In the genomic region with DNA sequence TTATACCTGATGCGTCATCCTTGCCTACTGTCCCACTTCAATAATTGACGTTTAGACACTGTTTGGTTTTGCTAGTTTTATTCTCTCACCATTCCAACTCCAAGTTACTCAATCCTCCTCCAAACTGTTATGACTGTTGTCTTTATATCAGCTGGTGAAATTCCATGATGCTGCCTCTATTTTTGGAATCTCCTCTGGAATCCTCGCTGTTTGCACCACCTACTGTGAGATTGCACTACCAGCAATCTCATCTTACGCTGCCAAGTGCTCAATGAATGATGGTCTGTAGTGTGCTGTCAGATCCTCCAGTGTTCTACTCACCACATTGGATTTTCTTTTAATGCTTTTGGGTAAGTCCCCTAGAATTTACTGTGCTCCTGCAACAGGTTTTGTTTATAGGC, we compare ENCODE assay signal across 14 cellular contexts. TPM values are rescaled to one million over a fixed set of nuclear protein-coding genes. Genes with fewer than 3 reads are reported as not detected.
DNase-seq lines count a peak whose midpoint lies in the region; FAIRE-seq and TF ChIP-seq lines count a peak whose summit lies in the region.
"Had no signal": no experiment of that assay in that cellular context is flagged by ENCODE, and none has a peak within 500 bp of the region (broad histone marks: within the 10 kb centered on the region; RNA-seq: fewer than 3 reads in every experiment).

No MANE protein-coding gene starts in this region.

- H3K27ac Mint-ChIP-seq in CD14-positive monocyte: no peak overlapping the region
- H3K27ac Mint-ChIP-seq: dendritic cell treated with granulocyte-macrophage colony-stimulating factor and Interleukin-4, amounts not matched to agents 40 ng/mL and 50 ng/mL, for 4 days had no signal

- H3K4me1 ChIP-seq in neuronal stem cell (ENCODE audit: control insufficient read depth in 2 of 2, insufficient read depth in 1 of 2, low read depth in 1 of 2, low read length in 2 of 2): peaks cover 14 to 46% of the 10 kb centered on the region in 2 donors
- H3K4me1 ChIP-seq: parathyroid adenoma had no signal

- H3K23ac ChIP-seq in neuronal stem cell (ENCODE audit: low read depth, low read length, poor library complexity): no peak overlapping the region

- H3K4ac ChIP-seq in neuronal stem cell (ENCODE audit: low read length): no peak overlapping the region

- peaks cover 0 to 2% (median 0%) of the 10 kb centered on the region in 3 donors for H3K27me3 Mint-ChIP-seq in CD14-positive monocyte (ENCODE audit: low read depth in 3 of 3)
- H3K27me3 Mint-ChIP-seq: dendritic cell treated with granulocyte-macrophage colony-stimulating factor and Interleukin-4, amounts not matched to agents 40 ng/mL and 50 ng/mL, for 4 days had no signal

- no peak overlapping the region for H4K91ac ChIP-seq in neuronal stem cell (ENCODE audit: low read depth, low read length, poor library complexity)

- H3K36me3 Mint-ChIP-seq in CD14-positive monocyte: no peaks in the 10 kb centered on the region

- H3K4me1 Mint-ChIP-seq in CD14-positive monocyte: no peaks in the 10 kb centered on the region

- no peak overlapping the region for H2BK5ac ChIP-seq in neuronal stem cell (ENCODE audit: low read length)

- no peaks in the 10 kb centered on the region for H3K27me3 ChIP-seq in neuronal stem cell (ENCODE audit: control insufficient read depth in 3 of 3, insufficient read depth in 3 of 3, low read depth in 1 of 3, low read length in 3 of 3)

- H2BK120ac ChIP-seq in neuronal stem cell (ENCODE audit: low read depth, low read length): no peak overlapping the region

- no peak overlapping the region for H2BK15ac ChIP-seq in neuronal stem cell (ENCODE audit: low read length)

- H3K79me1 ChIP-seq in neuronal stem cell (ENCODE audit: low read depth, low read length): no peaks in the 10 kb centered on the region

- no peak overlapping the region for H3K4me3 Mint-ChIP-seq in CD14-positive monocyte
- H3K4me3 Mint-ChIP-seq: dendritic cell treated with granulocyte-macrophage colony-stimulating factor and Interleukin-4, amounts not matched to agents 40 ng/mL and 50 ng/mL, for 4 days had no signal

- peaks cover 0 to 3% (median 0%) of the 10 kb centered on the region in 7 donors for H3K9me3 Mint-ChIP-seq in CD14-positive monocyte
- H3K9me3 Mint-ChIP-seq: dendritic cell treated with granulocyte-macrophage colony-stimulating factor and Interleukin-4, amounts not matched to agents 40 ng/mL and 50 ng/mL, for 4 days had no signal

- no peak for FAIRE-seq in urothelium cell line (lab: Jason Lieb, UNC)
- FAIRE-seq: GM12891, keratinocyte had no signal

- H3K4me3 ChIP-seq in neuronal stem cell (ENCODE audit: low read length in 2 of 2): no peak overlapping the region

- H3K27ac ChIP-seq in neuronal stem cell (replicated peaks; ENCODE audit: low read length): peak overlapping the region; percentile 12
- H3K27ac ChIP-seq: parathyroid adenoma had no signal

- H3K9me3 ChIP-seq in neuronal stem cell (replicated peaks in 1 of 2; ENCODE audit: control insufficient read depth in 2 of 2, insufficient read depth in 1 of 2, low read depth in 1 of 2, low read length in 2 of 2): no peaks in the 10 kb centered on the region

- no peak overlapping the region for H3K9ac ChIP-seq in neuronal stem cell (ENCODE audit: low read depth, low read length, poor library complexity)
- H3K9ac ChIP-seq: parathyroid adenoma had no signal

- TF ChIP-seq CTCF in CD14-positive monocyte (IDR thresholded peaks at IDR 0.05): no peak

- DNase-seq in AG20443 (ENCODE audit: low spot score) (peak; percentile 79), NCI-H146 treated with DMSO at 0.1 percent for 48 hours (lab: John Stamatoyannopoulos, UW; ENCODE audit: unreplicated experiment) (peak; percentile 31), fibroblast of gingiva (ENCODE audit: low read depth) (peak; percentile 77), neuronal stem cell (ENCODE audit: low spot score) (no peak), CD14-positive monocyte (ENCODE audit: low spot score) (no peak), HUDEP-2 (lab: John Stamatoyannopoulos, UW; ENCODE audit: unreplicated experiment in 76 of 76) (no peak), urothelium cell line (ENCODE audit: low spot score) (no peak)
- no peak for DNase-seq in stimulated activated naive CD4-positive, alpha-beta T cell (lab: John Stamatoyannopoulos, UW)
- DNase-seq: activated T-cell treated with anti-CD3 and anti-CD28 coated beads, Interleukin-2, amount 50 U/mL, for 48 hours; T-helper 9 cell had no signal

- no CpG with 5 or more reads among the region's 4 CpGs for WGBS in neuronal stem cell (ENCODE audit: extremely low coverage in 2 of 2, insufficient read length in 2 of 2, insufficient replicate concordance in 1 of 2), 2 donors

- H3K4me2 ChIP-seq in neuronal stem cell (ENCODE audit: insufficient read depth, low read length, poor library complexity, severe bottlenecking): no peak overlapping the region

- H3K14ac ChIP-seq in neuronal stem cell (ENCODE audit: low read length): no peak overlapping the region

- no peak overlapping the region for H2AK5ac ChIP-seq in neuronal stem cell (ENCODE audit: low read depth, low read length)

- peak overlapping the region; percentile 55 for H2AFZ ChIP-seq in neuronal stem cell (ENCODE audit: low read length)
- H2AFZ ChIP-seq: parathyroid adenoma had no signal

- no peak overlapping the region for H2BK12ac ChIP-seq in neuronal stem cell (ENCODE audit: low read length)

- H3K18ac ChIP-seq in neuronal stem cell (ENCODE audit: low read length): no peak overlapping the region

- no peaks in the 10 kb centered on the region for H3K36me3 ChIP-seq in neuronal stem cell (replicated peaks in 1 of 2; ENCODE audit: control insufficient read depth in 2 of 2, insufficient read depth in 2 of 2, low read length in 2 of 2)

- intact Hi-C loops in CD14-positive monocyte (cut with micrococcal nuclease): no loop called here

- no peak overlapping the region for H4K8ac ChIP-seq in neuronal stem cell (ENCODE audit: low read depth, low read length)

RNA-seq across cellular contexts. Expression of a gene that starts 13.2 kb away (rescaled TPM):
- 30.2 TPM for polyA plus RNA-seq in neuronal stem cell (2013, experiment 1 of 2)
- polyA plus RNA-seq in neuronal stem cell (2013, experiment 2 of 2): 30.2 TPM
- polyA plus RNA-seq in CD14-positive monocyte: not detected

Comparison
In these comparisons a context has a peak if more than half of its experiments do, and no peak if none do; other contexts are left out.
1. DNase-seq: peak in AG20443 (single experiment), NCI-H146 treated with DMSO at 0.1 percent for 48 hours (single experiment) and fibroblast of gingiva (single experiment); none in neuronal stem cell (single experiment), CD14-positive monocyte (single experiment), HUDEP-2 (0 of 76), stimulated activated naive CD4-positive, alpha-beta T cell (0 of 6) and urothelium cell line (single experiment).